ENCODE assay signal across 24 cellular contexts in genomic region chr2:207561386-207562080, GRCh38. TPM values are rescaled to one million over a fixed set of nuclear protein-coding genes. Genes with fewer than 3 reads are reported as not detected.
DNase-seq lines count a peak whose midpoint lies in the region; ATAC-seq and TF ChIP-seq lines count a peak whose summit lies in the region.
"Had no signal": no experiment of that assay in that cellular context is flagged by ENCODE, and none has a peak within 500 bp of the region (broad histone marks: within the 10 kb centered on the region; RNA-seq: fewer than 3 reads in every experiment).

No MANE protein-coding gene starts in this region.

- POLR2A ChIA-PET in activated CD4-positive, alpha-beta T cell treated with anti-CD3 and anti-CD28 coated beads for 36 hours (lab: Charles Lee) = no interaction called here

- no peak for TF ChIP-seq CTCF in smooth muscle cell (IDR thresholded peaks at IDR 0.05; ENCODE audit: borderline replicate concordance, insufficient read depth, poor library complexity, severe bottlenecking)

- H3K27ac ChIP-seq in GM23248 = peak overlapping the region; percentile 13; the same call in 1 of the 2 replicates
- H3K27ac ChIP-seq in smooth muscle cell (ENCODE audit: low read depth) = no peak overlapping the region
- H3K27ac ChIP-seq: hepatocyte, KMS-11, prostate gland, stomach had no signal

- CTCF ChIA-PET in activated CD4-positive, alpha-beta T cell treated with anti-CD3 and anti-CD28 coated beads for 36 hours (lab: Charles Lee) = no interaction called here

- no peaks in the 10 kb centered on the region for H4K20me1 ChIP-seq in GM23248 (ENCODE audit: insufficient read depth)
- peaks cover 13% of the 10 kb centered on the region for H4K20me1 ChIP-seq in smooth muscle cell (ENCODE audit: low read depth)

- peak overlapping the region; percentile 20 for H3K4me2 ChIP-seq in GM23248 (ENCODE audit: unreplicated experiment)
- no peak overlapping the region for H3K4me2 ChIP-seq in smooth muscle cell
- H3K4me2 ChIP-seq: hepatocyte, KMS-11 had no signal

- no peaks in the 10 kb centered on the region for H3K9me3 ChIP-seq in GM23248 (ENCODE audit: low read depth)
- no peaks in the 10 kb centered on the region for H3K9me3 ChIP-seq in smooth muscle cell (replicated peaks; ENCODE audit: low read depth)
- H3K9me3 ChIP-seq: prostate gland, stomach had no signal

- in situ Hi-C loops in GM23248 (cut with MboI) = no loop called here

- H3K79me2 ChIP-seq in GM23248 (ENCODE audit: insufficient read depth) (peaks cover 12% of the 10 kb centered on the region; the same call in 1 of the 2 replicates), smooth muscle cell (ENCODE audit: low read depth) (no peaks in the 10 kb centered on the region)

- H3K27ac Mint-ChIP-seq in central memory CD8-positive, alpha-beta T cell (ENCODE audit: low read depth) = peak overlapping the region; percentile 19
- H3K27ac Mint-ChIP-seq in activated CD4-positive, alpha-beta T cell treated with anti-CD3 and anti-CD28 coated beads for 36 hours = no peak overlapping the region
- H3K27ac Mint-ChIP-seq: activated CD8-positive, alpha-beta T cell treated with anti-CD3 and anti-CD28 coated beads for 36 hours; activated naive CD8-positive, alpha-beta T cell treated with anti-CD3 and anti-CD28 coated beads, Interleukin-2, amount 50 U/mL, for 24 hours; natural killer cell treated with Interleukin-12 subunit alpha and Interleukin-12 subunit beta and Interleukin-15 and Interleukin-18, amount 100 ng/mL, for 72 hours had no signal

- no peaks in the 10 kb centered on the region for H3K9me2 ChIP-seq in GM23248 (ENCODE audit: insufficient read depth)

- H3K4me1 Mint-ChIP-seq in central memory CD8-positive, alpha-beta T cell = peaks cover 30% of the 10 kb centered on the region
- H3K4me1 Mint-ChIP-seq in activated CD4-positive, alpha-beta T cell treated with anti-CD3 and anti-CD28 coated beads for 36 hours = peaks cover 12% of the 10 kb centered on the region

- DNase-seq in CD1c-positive myeloid dendritic cell (ENCODE audit: extremely low spot score) (peak; percentile 15), GM23248 (peak; percentile 41), myocyte (ENCODE audit: low read depth) (peak; percentile 37), LoVo (ENCODE audit: low spot score) (no peak), dedifferentiated amniotic fluid mesenchymal stem cell (ENCODE audit: extremely low spot score) (no peak), smooth muscle cell (lab: John Stamatoyannopoulos, UW; ENCODE audit: unreplicated experiment) (no peak)
- DNase-seq in central memory CD8-positive, alpha-beta T cell (ENCODE audit: low spot score in 2 of 2) = no peak
- no peak for DNase-seq in activated CD4-positive, alpha-beta T cell treated with anti-CD3 and anti-CD28 coated beads for 36 hours
- DNase-seq: activated CD8-positive, alpha-beta T cell treated with anti-CD3 and anti-CD28 coated beads for 36 hours; activated naive CD8-positive, alpha-beta T cell treated with anti-CD3 and anti-CD28 coated beads, Interleukin-2, amount 50 U/mL, for 24 hours; activated T-cell treated with anti-CD3 and anti-CD28 coated beads, Interleukin-2, amount 50 U/mL, for 48 hours; DND-41; islet precursor cell; mesenchymal stem cell; NCI-H1105; NCI-H2107; NCI-H526; stomach; T-helper 2 cell had no signal

- no peak overlapping the region for H3K4me3 Mint-ChIP-seq in central memory CD8-positive, alpha-beta T cell
- no peak overlapping the region for H3K4me3 Mint-ChIP-seq in activated CD4-positive, alpha-beta T cell treated with anti-CD3 and anti-CD28 coated beads for 36 hours
- H3K4me3 Mint-ChIP-seq: activated CD8-positive, alpha-beta T cell treated with anti-CD3 and anti-CD28 coated beads for 36 hours; activated naive CD8-positive, alpha-beta T cell treated with anti-CD3 and anti-CD28 coated beads, Interleukin-2, amount 50 U/mL, for 24 hours; natural killer cell treated with Interleukin-12 subunit alpha and Interleukin-12 subunit beta and Interleukin-15 and Interleukin-18, amount 100 ng/mL, for 72 hours had no signal

- H2AFZ ChIP-seq in GM23248 (peak overlapping the region; percentile 13; the same call in 1 of the 2 replicates), smooth muscle cell (ENCODE audit: low read depth) (no peak overlapping the region)
- H2AFZ ChIP-seq: hepatocyte had no signal

- H3K27me3 Mint-ChIP-seq in central memory CD8-positive, alpha-beta T cell = no peaks in the 10 kb centered on the region
- H3K27me3 Mint-ChIP-seq in activated CD4-positive, alpha-beta T cell treated with anti-CD3 and anti-CD28 coated beads for 36 hours = no peaks in the 10 kb centered on the region
- H3K27me3 Mint-ChIP-seq: activated CD8-positive, alpha-beta T cell treated with anti-CD3 and anti-CD28 coated beads for 36 hours; activated naive CD8-positive, alpha-beta T cell treated with anti-CD3 and anti-CD28 coated beads, Interleukin-2, amount 50 U/mL, for 24 hours; natural killer cell treated with Interleukin-12 subunit alpha and Interleukin-12 subunit beta and Interleukin-15 and Interleukin-18, amount 100 ng/mL, for 72 hours had no signal

- no peaks in the 10 kb centered on the region for H3K9me3 Mint-ChIP-seq in central memory CD8-positive, alpha-beta T cell
- no peaks in the 10 kb centered on the region for H3K9me3 Mint-ChIP-seq in activated CD4-positive, alpha-beta T cell treated with anti-CD3 and anti-CD28 coated beads for 36 hours (ENCODE audit: low read depth)
- H3K9me3 Mint-ChIP-seq: activated CD8-positive, alpha-beta T cell treated with anti-CD3 and anti-CD28 coated beads for 36 hours; activated naive CD8-positive, alpha-beta T cell treated with anti-CD3 and anti-CD28 coated beads, Interleukin-2, amount 50 U/mL, for 24 hours; natural killer cell treated with Interleukin-12 subunit alpha and Interleukin-12 subunit beta and Interleukin-15 and Interleukin-18, amount 100 ng/mL, for 72 hours had no signal

- intact Hi-C loops in activated CD4-positive, alpha-beta T cell treated with anti-CD3 and anti-CD28 coated beads for 36 hours (cut with DNase I, micrococcal nuclease) = no loop called here

- H3K27me3 ChIP-seq in GM23248 (replicated peaks; ENCODE audit: insufficient read depth) (no peaks in the 10 kb centered on the region), smooth muscle cell (ENCODE audit: low read depth) (no peaks in the 10 kb centered on the region)
- H3K27me3 ChIP-seq: hepatocyte, stomach had no signal

- no peak for ATAC-seq in central memory CD8-positive, alpha-beta T cell (replicated peaks; ENCODE audit: extremely low read depth, poor library complexity, severe bottlenecking)
- ATAC-seq in activated CD4-positive, alpha-beta T cell treated with anti-CD3 and anti-CD28 coated beads for 36 hours = no peak
- ATAC-seq: activated CD8-positive, alpha-beta T cell treated with anti-CD3 and anti-CD28 coated beads for 36 hours; activated naive CD8-positive, alpha-beta T cell treated with anti-CD3 and anti-CD28 coated beads, Interleukin-2, amount 50 U/mL, for 24 hours; HCT116; natural killer cell treated with Interleukin-12 subunit alpha and Interleukin-12 subunit beta and Interleukin-15 and Interleukin-18, amount 100 ng/mL, for 72 hours had no signal

- H3F3A ChIP-seq in GM23248 (ENCODE audit: insufficient read depth) = peaks cover 32% of the 10 kb centered on the region
- no peaks in the 10 kb centered on the region for H3F3A ChIP-seq in smooth muscle cell (ENCODE audit: low read depth)

- H3K9ac ChIP-seq in GM23248 (no peak overlapping the region), smooth muscle cell (ENCODE audit: low read depth) (no peak overlapping the region)
- H3K9ac ChIP-seq: KMS-11 had no signal

- WGBS in GM23248 (ENCODE audit: low coverage in 1 of 2, low lambda C conversion rate in 2 of 2, missing lambda C conversion rate in 2 of 2), 2 experiments = 94% methylated on average over 6 of the region's 6 CpGs
- 93% methylated on average over 6 of the region's 6 CpGs for WGBS in smooth muscle cell (ENCODE audit: low lambda C conversion rate)

- peaks cover 32% of the 10 kb centered on the region for H3K4me1 ChIP-seq in GM23248 (ENCODE audit: insufficient read depth)
- no peaks in the 10 kb centered on the region for H3K4me1 ChIP-seq in smooth muscle cell (ENCODE audit: low read depth)
- H3K4me1 ChIP-seq: prostate gland had no signal

- no peak overlapping the region for H3K4me3 ChIP-seq in GM23248
- no peak overlapping the region for H3K4me3 ChIP-seq in smooth muscle cell
- H3K4me3 ChIP-seq: hepatocyte, prostate gland, stomach had no signal

- H3K36me3 ChIP-seq in GM23248 (ENCODE audit: low read depth) = peaks cover 31% of the 10 kb centered on the region
- peaks cover 17% of the 10 kb centered on the region for H3K36me3 ChIP-seq in smooth muscle cell (ENCODE audit: low read depth)
- H3K36me3 ChIP-seq: prostate gland had no signal

- H3K36me3 Mint-ChIP-seq in central memory CD8-positive, alpha-beta T cell (ENCODE audit: insufficient read depth) = peaks cover 30% of the 10 kb centered on the region
- peaks cover 53% of the 10 kb centered on the region for H3K36me3 Mint-ChIP-seq in activated CD4-positive, alpha-beta T cell treated with anti-CD3 and anti-CD28 coated beads for 36 hours (ENCODE audit: low read depth)

RNA-seq across cellular contexts. Expression of gene CREB1, which starts 31.8 kb away (rescaled TPM):
- 44.5 and 71.8 TPM in 2 replicates for total RNA-seq in GM23248 (2014; rRNA removed; shearing (Covaris generic))
- polyA plus RNA-seq in GM23248 (2016; fragmentation: Nextera tagmentation; extraction: Ambion mirVana) (35.9 and 37.7 TPM in 2 replicates), smooth muscle cell (19.0 and 23.8 TPM in 2 replicates)
- total RNA-seq in myocyte (24.6 and 43.5 TPM in 2 replicates), smooth muscle cell (41.1 and 67.6 TPM in 2 replicates)
- polyA plus RNA-seq in myocyte (2012) = 17.7 TPM
- total RNA-seq in activated CD4-positive, alpha-beta T cell treated with anti-CD3 and anti-CD28 coated beads for 36 hours = 100 to 1,000 TPM in 1 of 2 experiments, 10 to 100 TPM in 1; 85.4 to 136 TPM

Comparison
In these comparisons a context has a peak if more than half of its experiments do, and no peak if none do; other contexts are left out.
1. DNase-seq: peak in CD1c-positive myeloid dendritic cell (single experiment), GM23248 (single experiment) and myocyte (single experiment); none in central memory CD8-positive, alpha-beta T cell (0 of 2), LoVo (single experiment), dedifferentiated amniotic fluid mesenchymal stem cell (single experiment), smooth muscle cell (single experiment) and activated CD4-positive, alpha-beta T cell treated with anti-CD3 and anti-CD28 coated beads for 36 hours (single experiment).